In the genomic region with DNA sequence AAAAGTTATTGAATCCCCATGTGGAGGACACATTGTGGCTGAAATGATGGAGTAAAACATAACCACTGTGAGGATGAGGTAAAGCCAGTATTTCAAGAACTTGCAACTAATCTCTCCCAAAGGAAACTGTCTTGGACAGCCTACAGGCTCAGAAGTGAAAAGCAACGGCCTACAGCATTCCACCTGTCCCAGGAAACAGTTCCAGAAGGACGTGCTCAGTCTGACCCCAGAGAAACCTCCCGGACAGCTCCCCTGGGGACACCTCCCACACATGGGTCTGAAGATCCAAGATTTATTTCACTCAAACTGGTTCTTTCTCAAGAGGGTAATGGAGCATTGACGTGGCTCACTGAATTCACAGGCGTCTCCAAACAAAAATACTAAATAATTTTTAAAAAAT, we compare ENCODE assay signal across 4 cellular contexts.
DNase-seq lines count a peak whose midpoint lies in the region; ATAC-seq, FAIRE-seq and TF ChIP-seq lines count a peak whose summit lies in the region.
"Not testable (repeated sequence)": the region's sequence is repeated elsewhere in the genome, so short reads cannot be mapped to it uniquely, and the experiment has no call there.

No MANE protein-coding gene starts in this region.

- 76 to 84% methylated on average over 2 of the region's 5 CpGs for WGBS in heart right ventricle, 2 donors

- ATAC-seq in Right ventricle myocardium inferior, result peak; percentile 63
- ATAC-seq in heart right ventricle, result peak in 5 of 8 donors; percentile 37 to 56 (median 48)

- not testable (repeated sequence) for H3K9me3 ChIP-seq in endothelial cell of umbilical vein (replicated peaks; ENCODE audit: control insufficient read depth, insufficient read depth, low read length); heart right ventricle; keratinocyte (ENCODE audit: control insufficient read depth, low read depth, low read length)

- H3K27ac ChIP-seq in endothelial cell of umbilical vein (ENCODE audit: insufficient read depth, low read depth, low read length); heart right ventricle; keratinocyte (ENCODE audit: control insufficient read depth, insufficient read depth, low read length): not testable (repeated sequence)

- H3K4me2 ChIP-seq in endothelial cell of umbilical vein (ENCODE audit: insufficient read depth, low read length); keratinocyte (ENCODE audit: control insufficient read depth, extremely low read depth, insufficient read depth, low read depth, low read length): not testable (repeated sequence)

- TF ChIP-seq POLR2A in endothelial cell of umbilical vein (IDR thresholded peaks at IDR 0.05; ENCODE audit: low read depth, low read length), result not testable (repeated sequence)

- H3K27me3 ChIP-seq in endothelial cell of umbilical vein (ENCODE audit: control insufficient read depth in 2 of 2, insufficient read depth in 2 of 2, low read length in 2 of 2); heart right ventricle; keratinocyte (ENCODE audit: control insufficient read depth, extremely low read depth, insufficient read depth, low read length): not testable (repeated sequence)

- not testable (repeated sequence) for H3K79me2 ChIP-seq in endothelial cell of umbilical vein (ENCODE audit: control insufficient read depth, insufficient read depth, low read length); keratinocyte (ENCODE audit: control insufficient read depth, insufficient read depth, low read length)

- not testable (repeated sequence) for H4K20me1 ChIP-seq in endothelial cell of umbilical vein (replicated peaks; ENCODE audit: control insufficient read depth, extremely low read depth, insufficient read depth, low read length); keratinocyte (ENCODE audit: control insufficient read depth, extremely low read depth, insufficient read depth, low read length)

- H3K36me3 ChIP-seq in endothelial cell of umbilical vein (ENCODE audit: control insufficient read depth in 2 of 2, extremely low read depth in 1 of 2, insufficient read depth in 2 of 2, low read length in 2 of 2); heart right ventricle; keratinocyte (ENCODE audit: control insufficient read depth in 2 of 2, extremely low read depth in 1 of 2, insufficient read depth in 2 of 2, low read length in 2 of 2): not testable (repeated sequence)

- CTCF ChIA-PET in endothelial cell of umbilical vein (lab: Charles Lee), result not testable (repeated sequence)

- H3K9me1 ChIP-seq in endothelial cell of umbilical vein (replicated peaks; ENCODE audit: control insufficient read depth, extremely low read depth, insufficient read depth, low read length); keratinocyte (ENCODE audit: control insufficient read depth, extremely low read depth, insufficient read depth, low read length): not testable (repeated sequence)

- BruUV-seq in endothelial cell of umbilical vein (replicated peaks; lab: Mats Ljungman, UMichigan), result not testable (repeated sequence)

- POLR2A ChIA-PET in endothelial cell of umbilical vein (lab: Charles Lee), result not testable (repeated sequence)

- H3K9ac ChIP-seq in endothelial cell of umbilical vein (replicated peaks; ENCODE audit: extremely low read depth, insufficient read depth, low read length); keratinocyte (ENCODE audit: control insufficient read depth, extremely low read depth, insufficient read depth, low read length): not testable (repeated sequence)

- not testable (repeated sequence) for TF ChIP-seq CTCF in endothelial cell of umbilical vein (IDR thresholded peaks at IDR 0.05; ENCODE audit: extremely low read depth in 1 of 2, insufficient read depth in 1 of 2, low read depth in 1 of 2, low read length in 2 of 2); heart right ventricle (IDR thresholded peaks at IDR 0.05); keratinocyte (optimal IDR thresholded peaks at IDR 0.05 in 1 of 3, IDR thresholded peaks at IDR 0.05 in 1 of 3, conservative IDR thresholded peaks at IDR 0.05 in 1 of 3; ENCODE audit: extremely low read depth in 1 of 3, insufficient read depth in 2 of 3, low read length in 3 of 3)

- not testable (repeated sequence) for DNase-seq in endothelial cell of umbilical vein (ENCODE audit: low read depth, low spot score); Right ventricle myocardium inferior (ENCODE audit: missing footprints); heart right ventricle; keratinocyte (ENCODE audit: low read depth, low spot score)

- dilution Hi-C loops in endothelial cell of umbilical vein (cut with MboI; ENCODE audit: extremely low pct_ligation_motif_present, low sequenced_read_pairs); keratinocyte (cut with MboI; ENCODE audit: extremely low pct_ligation_motif_present, low sequenced_read_pairs): not testable (repeated sequence)

- FAIRE-seq in endothelial cell of umbilical vein (lab: Jason Lieb, UNC) (peak; percentile 48), keratinocyte (lab: Jason Lieb, UNC) (peak; percentile 39)

- intact Hi-C loops in endothelial cell of umbilical vein (cut with micrococcal nuclease); Right ventricle myocardium inferior (cut with DNase I); heart right ventricle (cut with DNase I): not testable (repeated sequence)

- H3K4me1 ChIP-seq in endothelial cell of umbilical vein (ENCODE audit: control insufficient read depth, extremely low read depth, insufficient read depth, low read length), result not testable (repeated sequence)
- peaks cover 0 to 20% (median 10%) of the 10 kb centered on the region in 9 donors for H3K4me1 ChIP-seq in heart right ventricle
- H3K4me1 ChIP-seq in keratinocyte (ENCODE audit: control insufficient read depth, extremely low read depth, insufficient read depth, low read length), result peaks cover 10% of the 10 kb centered on the region

- not testable (repeated sequence) for H3K4me3 ChIP-seq in endothelial cell of umbilical vein (replicated peaks in 1 of 3; ENCODE audit: insufficient read depth in 1 of 3, low read depth in 1 of 3, low read length in 3 of 3); heart right ventricle; keratinocyte (ENCODE audit: control insufficient read depth in 2 of 3, extremely low read depth in 1 of 3, insufficient read depth in 2 of 3, low read depth in 1 of 3, low read length in 3 of 3)

- H2AFZ ChIP-seq in endothelial cell of umbilical vein (ENCODE audit: low read depth, low read length); keratinocyte (ENCODE audit: control insufficient read depth, low read length): not testable (repeated sequence)
